In genomic region chr7:94389381-94389780, GRCh38 we compare ENCODE assay signal across 21 cellular contexts. TPM values are rescaled to one million over a fixed set of nuclear protein-coding genes. Genes with fewer than 3 reads are reported as not detected.
"Had no signal": no experiment of that assay in that cellular context is flagged by ENCODE, and none has a peak within 500 bp of the region (broad histone marks: within the 10 kb centered on the region; RNA-seq: fewer than 3 reads in every experiment).

No MANE protein-coding gene starts in this region.

- FAIRE-seq: islet of Langerhans had no signal

- H3K36me3 Mint-ChIP-seq: activated naive CD4-positive, alpha-beta T cell treated with anti-CD3 and anti-CD28 coated beads, Interleukin-2, amount 50 U/mL, for 72 hours; natural killer cell treated with Interleukin-12 subunit alpha and Interleukin-12 subunit beta and Interleukin-15 and Interleukin-18, amount 100 ng/mL, for 72 hours had no signal

- H3K4me1 ChIP-seq: uterus had no signal

- H3K4me3 Mint-ChIP-seq: activated CD4-positive, alpha-beta T cell treated with anti-CD3 and anti-CD28 coated beads, Interleukin-2, amount 10 ng/mL, durations not matched to agents 24 days and 14 days; natural killer cell treated with Interleukin-12 subunit alpha and Interleukin-12 subunit beta and Interleukin-15 and Interleukin-18, amount 100 ng/mL, for 72 hours had no signal

- H3K9me3 Mint-ChIP-seq: activated CD4-positive, alpha-beta T cell treated with anti-CD3 and anti-CD28 coated beads, Interleukin-2, amount 10 ng/mL, durations not matched to agents 24 days and 14 days; activated naive CD4-positive, alpha-beta T cell treated with anti-CD3 and anti-CD28 coated beads, Interleukin-2, amount 50 U/mL, for 72 hours; natural killer cell treated with Interleukin-12 subunit alpha and Interleukin-12 subunit beta and Interleukin-15 and Interleukin-18, amount 100 ng/mL, for 72 hours had no signal

- H3K4me3 ChIP-seq: tibial artery, uterus had no signal

- H3K27me3 Mint-ChIP-seq: activated CD4-positive, alpha-beta T cell treated with anti-CD3 and anti-CD28 coated beads, Interleukin-2, amount 10 ng/mL, durations not matched to agents 24 days and 14 days had no signal

- H3K9me3 ChIP-seq: tibial artery, uterus had no signal

- H3K27ac ChIP-seq: tibial artery, uterus had no signal

- DNase-seq: activated CD4-positive, alpha-beta T cell treated with anti-CD3 and anti-CD28 coated beads, Interleukin-2, amount 10 ng/mL, durations not matched to agents 24 days and 14 days; activated CD8-positive, alpha-beta memory T cell treated with anti-CD3 and anti-CD28 coated beads for 24 hours; activated CD8-positive, alpha-beta memory T cell treated with anti-CD3 and anti-CD28 coated beads, Interleukin-2, amount 50 U/mL, for 48 hours; activated effector memory CD4-positive, alpha-beta T cell treated with anti-CD3 and anti-CD28 coated beads, Interleukin-2, amount 50 U/mL, for 16 hours; activated T-cell treated with anti-CD3 and anti-CD28 coated beads, Interleukin-2, amount 50 U/mL, for 48 hours; amniotic stem cell; glutamatergic neuron; hippocampal formation; left cardiac atrium; nucleus accumbens; posterior cingulate gyrus; retina; stimulated activated CD4-positive, alpha-beta T cell treated with anti-CD3 and anti-CD28 coated beads, Interleukin-12 subunit alpha, Interleukin-12 subunit beta, amount 100 ng/mL, for 4 hours; stimulated activated CD4-positive, alpha-beta T cell treated with anti-CD3 and anti-CD28 coated beads, Interleukin-2, amount 100 ng/mL, for 24 hours; stimulated activated naive CD4-positive, alpha-beta T cell treated with Interleukin-2 at 50 U/mL for 16 hours; T1000; tibial artery; uterus had no signal

- ATAC-seq: activated naive CD4-positive, alpha-beta T cell treated with anti-CD3 and anti-CD28 coated beads, Interleukin-2, amount 50 U/mL, for 72 hours; left cardiac atrium; natural killer cell treated with Interleukin-12 subunit alpha and Interleukin-12 subunit beta and Interleukin-15 and Interleukin-18, amount 100 ng/mL, for 72 hours had no signal

- H3K27ac Mint-ChIP-seq: activated CD4-positive, alpha-beta T cell treated with anti-CD3 and anti-CD28 coated beads, Interleukin-2, amount 10 ng/mL, durations not matched to agents 24 days and 14 days; activated naive CD4-positive, alpha-beta T cell treated with anti-CD3 and anti-CD28 coated beads, Interleukin-2, amount 50 U/mL, for 72 hours; natural killer cell treated with Interleukin-12 subunit alpha and Interleukin-12 subunit beta and Interleukin-15 and Interleukin-18, amount 100 ng/mL, for 72 hours had no signal

- H3K27me3 ChIP-seq: tibial artery, uterus had no signal

- H3K36me3 ChIP-seq: tibial artery, uterus had no signal

RNA-seq across cellular contexts. Expression of gene COL1A2, which starts 5.3 kb away (rescaled TPM):
- total RNA-seq: activated naive CD4-positive, alpha-beta T cell treated with anti-CD3 and anti-CD28 coated beads, Interleukin-2, amount 50 U/mL, for 72 hours; natural killer cell treated with Interleukin-12 subunit alpha and Interleukin-12 subunit beta and Interleukin-15 and Interleukin-18, amount 100 ng/mL, for 72 hours had no signal
